In the genomic region with DNA sequence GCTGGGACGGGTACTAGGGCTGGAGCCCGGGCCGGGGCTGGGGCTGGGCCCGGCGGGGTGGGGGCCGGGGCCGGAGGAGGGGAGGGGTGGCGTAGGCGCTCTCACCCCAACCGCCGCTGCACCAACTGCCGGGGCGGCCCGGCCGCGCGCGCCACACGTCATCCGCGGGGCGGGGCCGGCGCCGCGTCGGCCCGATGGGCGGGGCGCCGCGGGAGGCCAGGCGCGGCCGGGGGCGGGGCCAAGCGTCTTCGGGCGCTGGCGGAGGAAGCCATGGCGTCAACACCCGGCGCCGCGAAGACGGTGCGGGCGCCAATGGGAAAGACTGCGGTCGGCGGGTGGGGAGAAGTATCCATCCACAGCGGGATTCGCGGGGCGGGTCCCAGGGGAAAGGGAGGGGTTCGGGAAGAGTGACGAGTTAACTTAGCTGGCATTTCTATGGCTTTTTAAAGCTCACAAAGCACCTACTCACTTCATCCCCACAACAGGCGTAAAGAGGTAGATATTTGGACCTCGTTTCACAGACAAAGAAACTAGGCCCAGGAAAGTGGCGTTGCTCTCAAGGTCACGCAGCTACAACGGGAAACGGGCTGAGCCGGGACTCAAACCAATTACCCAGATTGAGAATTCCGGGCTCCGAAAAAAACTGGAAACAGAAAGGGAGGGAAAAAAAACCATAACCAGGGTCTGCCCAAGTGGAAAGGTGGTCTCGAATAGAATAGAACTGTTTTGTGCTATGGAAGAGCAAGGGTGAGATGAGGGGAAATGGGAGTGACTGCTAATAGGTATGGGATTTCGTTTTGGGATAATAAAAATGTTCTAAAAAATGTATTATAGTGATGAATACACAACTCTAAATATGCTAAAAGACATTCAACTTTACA, we compare ENCODE assay signal across 8 cellular contexts.
DNase-seq lines count a peak whose midpoint lies in the region; ATAC-seq and TF ChIP-seq lines count a peak whose summit lies in the region.

A gene with protein sequence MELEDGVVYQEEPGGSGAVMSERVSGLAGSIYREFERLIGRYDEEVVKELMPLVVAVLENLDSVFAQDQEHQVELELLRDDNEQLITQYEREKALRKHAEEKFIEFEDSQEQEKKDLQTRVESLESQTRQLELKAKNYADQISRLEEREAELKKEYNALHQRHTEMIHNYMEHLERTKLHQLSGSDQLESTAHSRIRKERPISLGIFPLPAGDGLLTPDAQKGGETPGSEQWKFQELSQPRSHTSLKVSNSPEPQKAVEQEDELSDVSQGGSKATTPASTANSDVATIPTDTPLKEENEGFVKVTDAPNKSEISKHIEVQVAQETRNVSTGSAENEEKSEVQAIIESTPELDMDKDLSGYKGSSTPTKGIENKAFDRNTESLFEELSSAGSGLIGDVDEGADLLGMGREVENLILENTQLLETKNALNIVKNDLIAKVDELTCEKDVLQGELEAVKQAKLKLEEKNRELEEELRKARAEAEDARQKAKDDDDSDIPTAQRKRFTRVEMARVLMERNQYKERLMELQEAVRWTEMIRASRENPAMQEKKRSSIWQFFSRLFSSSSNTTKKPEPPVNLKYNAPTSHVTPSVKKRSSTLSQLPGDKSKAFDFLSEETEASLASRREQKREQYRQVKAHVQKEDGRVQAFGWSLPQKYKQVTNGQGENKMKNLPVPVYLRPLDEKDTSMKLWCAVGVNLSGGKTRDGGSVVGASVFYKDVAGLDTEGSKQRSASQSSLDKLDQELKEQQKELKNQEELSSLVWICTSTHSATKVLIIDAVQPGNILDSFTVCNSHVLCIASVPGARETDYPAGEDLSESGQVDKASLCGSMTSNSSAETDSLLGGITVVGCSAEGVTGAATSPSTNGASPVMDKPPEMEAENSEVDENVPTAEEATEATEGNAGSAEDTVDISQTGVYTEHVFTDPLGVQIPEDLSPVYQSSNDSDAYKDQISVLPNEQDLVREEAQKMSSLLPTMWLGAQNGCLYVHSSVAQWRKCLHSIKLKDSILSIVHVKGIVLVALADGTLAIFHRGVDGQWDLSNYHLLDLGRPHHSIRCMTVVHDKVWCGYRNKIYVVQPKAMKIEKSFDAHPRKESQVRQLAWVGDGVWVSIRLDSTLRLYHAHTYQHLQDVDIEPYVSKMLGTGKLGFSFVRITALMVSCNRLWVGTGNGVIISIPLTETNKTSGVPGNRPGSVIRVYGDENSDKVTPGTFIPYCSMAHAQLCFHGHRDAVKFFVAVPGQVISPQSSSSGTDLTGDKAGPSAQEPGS (N-terminal part only) (minus strand): TSS at position 130 of the 881 bp plus-strand sequence. CDS start 212 bp downstream, outside the sequence.

- no peaks in the 10 kb centered on the region for H3K27me3 ChIP-seq in mucosa of stomach (ENCODE audit: control insufficient read depth, insufficient read depth, low read length)

- peak within 1 kb of the TSS; percentile 88 for H3K4me3 ChIP-seq in mucosa of stomach (ENCODE audit: low read length)

- no peak for TF ChIP-seq POLR2A in erythroblast (IDR thresholded peaks at IDR 0.05; ENCODE audit: low read length)

- TF ChIP-seq RAD21 in Ishikawa (IDR thresholded peaks at IDR 0.05; ENCODE audit: low read depth): no peak

- peak; percentile 61 for ATAC-seq in GM21529 (IDR thresholded peaks at IDR 0.05; ENCODE audit: unreplicated experiment)

- no peaks in the 10 kb centered on the region for H3K36me3 ChIP-seq in mucosa of stomach (ENCODE audit: control insufficient read depth, insufficient read depth, low read length)

- H3K4me1 ChIP-seq in mucosa of stomach (ENCODE audit: control insufficient read depth, insufficient read depth, low read length): peaks cover 25% of the 10 kb centered on the region

- no peaks in the 10 kb centered on the region for H3K9me3 ChIP-seq in mucosa of stomach (ENCODE audit: control insufficient read depth, low read length)

- peak within 1 kb of the TSS; percentile 96 for H3K9ac ChIP-seq in mucosa of stomach (ENCODE audit: low read length)

- no peak for TF ChIP-seq EP300 in Ishikawa (IDR thresholded peaks at IDR 0.05; ENCODE audit: borderline replicate concordance)

- DNase-seq in DMS 273 treated with DMSO at 0.1 percent for 48 hours (lab: John Stamatoyannopoulos, UW) (peak; percentile 88), OCI-M2 (lab: John Stamatoyannopoulos, UW; ENCODE audit: unreplicated experiment) (peak; percentile 27), erythroblast (lab: John Stamatoyannopoulos, UW) (peak; percentile 95 to 97)
- DNase-seq in activated T-cell treated with anti-CD3 and anti-CD28 coated beads, Interleukin-2, amount 50 U/mL, for 1 hour: peak; percentile 93
- DNase-seq in stimulated activated CD8-positive, alpha-beta memory T cell treated with anti-CD3 and anti-CD28 coated beads, Interleukin-4, amount 100 ng/mL, for 48 hours: peak; percentile 93

TF ChIP-seq in Ishikawa, 13 proteins besides CTCF, POLR2A, EP300 and RAD21:
- no peak for TF ChIP-seq EGR1 (IDR thresholded peaks at IDR 0.05)
- TF ChIP-seq YY1 (IDR thresholded peaks at IDR 0.05; ENCODE audit: low read depth): peak; percentile 55; the same call in 1 of the 2 replicates
- TF ChIP-seq, protein P1, sequence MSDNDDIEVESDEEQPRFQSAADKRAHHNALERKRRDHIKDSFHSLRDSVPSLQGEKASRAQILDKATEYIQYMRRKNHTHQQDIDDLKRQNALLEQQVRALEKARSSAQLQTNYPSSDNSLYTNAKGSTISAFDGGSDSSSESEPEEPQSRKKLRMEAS (IDR thresholded peaks at IDR 0.05): peak; percentile 76
- TF ChIP-seq, protein P2, sequence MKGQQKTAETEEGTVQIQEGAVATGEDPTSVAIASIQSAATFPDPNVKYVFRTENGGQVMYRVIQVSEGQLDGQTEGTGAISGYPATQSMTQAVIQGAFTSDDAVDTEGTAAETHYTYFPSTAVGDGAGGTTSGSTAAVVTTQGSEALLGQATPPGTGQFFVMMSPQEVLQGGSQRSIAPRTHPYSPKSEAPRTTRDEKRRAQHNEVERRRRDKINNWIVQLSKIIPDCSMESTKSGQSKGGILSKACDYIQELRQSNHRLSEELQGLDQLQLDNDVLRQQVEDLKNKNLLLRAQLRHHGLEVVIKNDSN (IDR thresholded peaks at IDR 0.05): no peak
- TF ChIP-seq TCF12 (IDR thresholded peaks at IDR 0.05; ENCODE audit: low read depth): no peak
- peak; percentile 79 for TF ChIP-seq CREB1 (IDR thresholded peaks at IDR 0.05; ENCODE audit: low read depth)
- TF ChIP-seq TAF1 (IDR thresholded peaks at IDR 0.05; ENCODE audit: low read depth): peak; percentile 37; the same call in 1 of the 2 replicates

Comparison
In these comparisons a context has a peak if more than half of its experiments do, and no peak if none do; other contexts are left out.
1. Peak in every context shown above with its lines: DNase-seq, ATAC-seq and H3K4me3 ChIP-seq.
2. DNase-seq: peak in every context shown above with its lines; median percentile 96 in erythroblast; 93 in activated T-cell treated with anti-CD3 and anti-CD28 coated beads, Interleukin-2, amount 50 U/mL, for 1 hour; 93 in stimulated activated CD8-positive, alpha-beta memory T cell treated with anti-CD3 and anti-CD28 coated beads, Interleukin-4, amount 100 ng/mL, for 48 hours; 88 in DMS 273 treated with DMSO at 0.1 percent for 48 hours; 27 in OCI-M2.